Comparison of ENCODE assay signal across 9 cellular contexts in genomic region chr2:42962521-42962953, GRCh38.
DNase-seq lines count a peak whose midpoint lies in the region; ATAC-seq and TF ChIP-seq lines count a peak whose summit lies in the region.
"Had no signal": no experiment of that assay in that cellular context is flagged by ENCODE, and none has a peak within 500 bp of the region (broad histone marks: within the 10 kb centered on the region; RNA-seq: fewer than 3 reads in every experiment).

No MANE protein-coding gene starts in this region.

- in situ Hi-C loops in GM23248 (cut with MboI), result no loop called here

- WGBS in GM23248 (ENCODE audit: low coverage in 1 of 2, low lambda C conversion rate in 2 of 2, missing lambda C conversion rate in 2 of 2), 2 experiments, result 22% methylated on average over 12 of the region's 12 CpGs

- H3K4me1 ChIP-seq in GM23248 (ENCODE audit: insufficient read depth), result peaks cover 70% of the 10 kb centered on the region

- ATAC-seq in HG03135 (IDR thresholded peaks at IDR 0.05; ENCODE audit: unreplicated experiment), result no peak

- H4K20me1 ChIP-seq in GM23248 (ENCODE audit: insufficient read depth), result no peaks in the 10 kb centered on the region

- peak overlapping the region in 1 of 3 experiments; percentile 11 for H3K4me3 Mint-ChIP-seq in nephron
- H3K4me3 Mint-ChIP-seq: CD8-positive, alpha-beta memory T cell had no signal

- peak; percentile 39 for DNase-seq in AG20443 (ENCODE audit: low spot score)
- peak; percentile 69 for DNase-seq in GM23248
- DNase-seq in cardiac fibroblast (ENCODE audit: low read depth in 2 of 2), result peak; percentile 29 to 43
- DNase-seq in cerebellar nuclear complex (lab: John Stamatoyannopoulos, UW), result no peak
- DNase-seq in T1000 (lab: John Stamatoyannopoulos, UW), result no peak
- DNase-seq in NCI-H1092 (lab: John Stamatoyannopoulos, UW), result no peak

- H3F3A ChIP-seq in GM23248 (ENCODE audit: insufficient read depth), result peaks cover 39% of the 10 kb centered on the region

- H3K27ac Mint-ChIP-seq in nephron, result peak overlapping the region; percentile 85 to 97 (median 92)

- H3K4me1 Mint-ChIP-seq in nephron, result peaks cover 78% of the 10 kb centered on the region

- no peaks in the 10 kb centered on the region for H3K9me3 ChIP-seq in GM23248 (ENCODE audit: low read depth)

- H3K4me2 ChIP-seq in GM23248 (ENCODE audit: unreplicated experiment), result peak overlapping the region; percentile 24

- no peaks in the 10 kb centered on the region for H3K27me3 ChIP-seq in GM23248 (replicated peaks; ENCODE audit: insufficient read depth)

- no peaks in the 10 kb centered on the region for H3K36me3 ChIP-seq in GM23248 (ENCODE audit: low read depth)

- H3K9me3 Mint-ChIP-seq in nephron, result no peaks in the 10 kb centered on the region
- H3K9me3 Mint-ChIP-seq: CD8-positive, alpha-beta memory T cell had no signal

- H3K36me3 Mint-ChIP-seq in nephron (ENCODE audit: low read depth), result no peaks in the 10 kb centered on the region

- H2AFZ ChIP-seq in GM23248, result peak overlapping the region; percentile 43

- H3K4me3 ChIP-seq in GM23248 (no peak overlapping the region), cardiac fibroblast (replicated peaks in 1 of 2; ENCODE audit: low read depth in 2 of 2, low read length in 2 of 2) (no peak overlapping the region)

- peaks cover 3% of the 10 kb centered on the region for H3K27me3 Mint-ChIP-seq in nephron (ENCODE audit: low read depth)

- no peaks in the 10 kb centered on the region for H3K79me2 ChIP-seq in GM23248 (ENCODE audit: insufficient read depth)

- H3K27ac ChIP-seq in GM23248, result peak overlapping the region; percentile 9

- no peaks in the 10 kb centered on the region for H3K9me2 ChIP-seq in GM23248 (ENCODE audit: insufficient read depth)

- TF ChIP-seq CTCF in cardiac fibroblast (IDR thresholded peaks at IDR 0.05; ENCODE audit: low read depth, low read length) (no peak), nephron (IDR thresholded peaks at IDR 0.05; ENCODE audit: unreplicated experiment in 3 of 3) (no peak)

- H3K9ac ChIP-seq in GM23248, result 0 out of 2 replicates have a peak overlapping the region, but pooled peaks have one; percentile 5

Comparison
In these comparisons a context has a peak if more than half of its experiments do, and no peak if none do; other contexts are left out.
1. DNase-seq: peak in AG20443 (single experiment), GM23248 (single experiment) and cardiac fibroblast (2 of 2); none in cerebellar nuclear complex (0 of 2), T1000 (single experiment) and NCI-H1092 (single experiment).